ENCODE assay signal across 37 cellular contexts in the genomic region with DNA sequence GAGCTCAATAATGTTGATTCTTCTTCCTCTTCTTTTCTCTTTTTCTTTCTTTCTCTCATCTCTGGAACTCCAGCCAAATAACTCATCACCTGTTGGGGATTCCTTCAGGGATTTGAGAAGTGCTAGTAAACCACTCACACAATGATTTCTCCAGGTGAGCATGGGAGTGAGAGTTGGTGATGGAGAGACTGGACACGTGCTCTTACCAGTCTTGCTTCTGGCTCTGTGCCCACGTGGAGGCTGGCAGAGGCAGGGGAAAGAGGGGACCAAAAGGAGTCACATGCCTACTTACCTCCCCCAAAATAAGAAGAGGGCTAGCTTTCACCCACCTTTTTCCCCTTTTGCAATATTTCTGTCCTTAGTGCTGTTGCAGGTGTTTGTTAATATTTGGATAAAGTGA.
"Had no signal": no experiment of that assay in that cellular context is flagged by ENCODE, and none has a peak within 500 bp of the region (broad histone marks: within the 10 kb centered on the region; RNA-seq: fewer than 3 reads in every experiment).

No MANE protein-coding gene starts in this region.

- H3K27me3 ChIP-seq: MG63 had no signal

- H3K9ac ChIP-seq: KMS-11 had no signal

- H3K9me3 ChIP-seq: MG63 had no signal

- DNase-seq: Karpas-422, Kasumi-1, KG1, MG63, MM.1S, MV-4-11, NCI-H1048, NCI-H1092, NCI-H1092 treated with DMSO at 0.1 percent for 48 hours, NCI-H1105, NCI-H1105 treated with DMSO at 0.1 percent for 48 hours, NCI-H1417, NCI-H1417 treated with DMSO at 0.1 percent for 48 hours, NCI-H1436, NCI-H1436 treated with DMSO at 0.1 percent for 48 hours, NCI-H146, NCI-H1694, NCI-H1694 treated with DMSO at 0.1 percent for 48 hours, NCI-H187, NCI-H187 treated with DMSO at 0.1 percent for 48 hours, NCI-H1930, NCI-H2029, NCI-H2029 treated with DMSO at 0.1 percent for 48 hours, NCI-H2081, NCI-H2081 treated with DMSO at 0.1 percent for 48 hours, NCI-H2107, NCI-H2171, NCI-H2171 treated with DMSO at 0.1 percent for 48 hours, NCI-H2227 treated with DMSO at 0.1 percent for 48 hours, NCI-H226, NCI-H345, NCI-H446, NCI-H446 treated with DMSO at 0.1 percent for 48 hours, NCI-H510A, NCI-H510A treated with DMSO at 0.1 percent for 48 hours, NCI-H524 had no signal

- H3K4me2 ChIP-seq: KMS-11 had no signal

- H3K4me3 ChIP-seq: MG63 had no signal

- H3K27ac ChIP-seq: KMS-11 had no signal

- H3K36me3 ChIP-seq: MG63 had no signal
